ENCODE assay signal across 1 cellular context in genomic region chr14:39184628-39185255, GRCh38.
TF ChIP-seq lines count a peak whose summit lies in the region.

No MANE protein-coding gene starts in this region.

TF ChIP-seq in HepG2, 621 proteins besides CTCF, POLR2A, EP300 and RAD21 (continued from another document and continues in another):
- TF ChIP-seq ZNF704 (CRISPR knock-in tag; IDR thresholded peaks at IDR 0.05; ENCODE audit: borderline replicate concordance), result no peak
- TF ChIP-seq MED13 (CRISPR knock-in tag; IDR thresholded peaks at IDR 0.05), result no peak
- TF ChIP-seq E2F5 (CRISPR knock-in tag; conservative IDR thresholded peaks at IDR 0.05), result no peak
- no peak for TF ChIP-seq CBFB (CRISPR knock-in tag; IDR thresholded peaks at IDR 0.05)
- TF ChIP-seq ZNF564 (CRISPR knock-in tag; IDR thresholded peaks at IDR 0.05), result no peak
- TF ChIP-seq TFE3 (CRISPR knock-in tag; IDR thresholded peaks at IDR 0.05), result no peak
- TF ChIP-seq ZNF616 (CRISPR knock-in tag; IDR thresholded peaks at IDR 0.05; ENCODE audit: low read depth), result no peak
- 0 out of 2 replicates have a peak, but pooled peaks have one; percentile 29 for TF ChIP-seq MXD4 (CRISPR knock-in tag; IDR thresholded peaks at IDR 0.05)
- TF ChIP-seq ZUFSP (CRISPR knock-in tag; IDR thresholded peaks at IDR 0.05; ENCODE audit: borderline replicate concordance), result no peak
- TF ChIP-seq MAF1 (CRISPR knock-in tag; IDR thresholded peaks at IDR 0.05; ENCODE audit: borderline replicate concordance), result no peak
- TF ChIP-seq RXRA (CRISPR knock-in tag; IDR thresholded peaks at IDR 0.05), result no peak
- no peak for TF ChIP-seq ELF4 (CRISPR knock-in tag; IDR thresholded peaks at IDR 0.05; ENCODE audit: borderline replicate concordance)
- TF ChIP-seq ZNF383 (CRISPR knock-in tag; IDR thresholded peaks at IDR 0.05; ENCODE audit: borderline replicate concordance), result no peak
- TF ChIP-seq NFE2L1 (CRISPR knock-in tag; IDR thresholded peaks at IDR 0.05; ENCODE audit: borderline replicate concordance), result no peak
- TF ChIP-seq NFATC3 (CRISPR knock-in tag; IDR thresholded peaks at IDR 0.05), result no peak
- no peak for TF ChIP-seq ZNF790 (CRISPR knock-in tag; IDR thresholded peaks at IDR 0.05; ENCODE audit: borderline replicate concordance)
- no peak for TF ChIP-seq HNF1B (CRISPR knock-in tag; IDR thresholded peaks at IDR 0.05)
- no peak for TF ChIP-seq ZNF549 (CRISPR knock-in tag; IDR thresholded peaks at IDR 0.05)
- no peak for TF ChIP-seq NCOA5 (CRISPR knock-in tag; IDR thresholded peaks at IDR 0.05)
- no peak for TF ChIP-seq RAD51 (IDR thresholded peaks at IDR 0.05; ENCODE audit: borderline replicate concordance)
- no peak for TF ChIP-seq SMC3 (IDR thresholded peaks at IDR 0.05; ENCODE audit: low read length)
- no peak for TF ChIP-seq KDM4B (CRISPR knock-in tag; IDR thresholded peaks at IDR 0.05)
- TF ChIP-seq HNRNPLL (IDR thresholded peaks at IDR 0.05; ENCODE audit: low read depth, low read length, poor library complexity, severe bottlenecking), result no peak
- TF ChIP-seq ZNF17 (CRISPR knock-in tag; IDR thresholded peaks at IDR 0.05), result no peak
- no peak for TF ChIP-seq TBX3 (IDR thresholded peaks at IDR 0.05; ENCODE audit: borderline replicate concordance)
- no peak for TF ChIP-seq HDAC1 (CRISPR knock-in tag; IDR thresholded peaks at IDR 0.05)
- TF ChIP-seq ZFP36L2 (CRISPR knock-in tag; IDR thresholded peaks at IDR 0.05), result no peak
- TF ChIP-seq PREB (CRISPR knock-in tag; IDR thresholded peaks at IDR 0.05), result 0 out of 2 replicates have a peak, but pooled peaks have one; percentile 22
- TF ChIP-seq RNF2 (conservative IDR thresholded peaks at IDR 0.05; ENCODE audit: low read depth), result no peak
- no peak for TF ChIP-seq ZNF646 (CRISPR knock-in tag; IDR thresholded peaks at IDR 0.05)
- TF ChIP-seq ELF1 (CRISPR knock-in tag; IDR thresholded peaks at IDR 0.05), result no peak
- 0 out of 2 replicates have a peak, but pooled peaks have one; percentile 22 for TF ChIP-seq ZXDC (CRISPR knock-in tag; IDR thresholded peaks at IDR 0.05)
- 0 out of 2 replicates have a peak, but pooled peaks have one; percentile 14 for TF ChIP-seq ZBTB25 (CRISPR knock-in tag; IDR thresholded peaks at IDR 0.05)
- no peak for TF ChIP-seq PAXIP1 (CRISPR knock-in tag; conservative IDR thresholded peaks at IDR 0.05)
